27 cellular contexts compared by ENCODE assay signal in genomic region chr21:34116569-34116968, GRCh38.
"Had no signal": no experiment of that assay in that cellular context is flagged by ENCODE, and none has a peak within 500 bp of the region (broad histone marks: within the 10 kb centered on the region; RNA-seq: fewer than 3 reads in every experiment).

No MANE protein-coding gene starts in this region.

- H3K9me3 ChIP-seq: body of pancreas, heart right ventricle, left lung, stomach, suprapubic skin, uterus had no signal

- ATAC-seq: activated CD4-positive, alpha-beta T cell treated with anti-CD3 and anti-CD28 coated beads for 36 hours; body of pancreas; heart right ventricle; left lung; right cardiac atrium; stimulated activated effector memory CD8-positive, alpha-beta T cell treated with anti-CD3 and anti-CD28 coated beads, Interleukin-12 subunit alpha, Interleukin-12 subunit beta, amount 100 ng/mL, for 72 hours; WTC11 had no signal

- H3K4me1 ChIP-seq: uterus had no signal

- H3K9me3 Mint-ChIP-seq: activated naive CD4-positive, alpha-beta T cell treated with anti-CD3 and anti-CD28 coated beads for 36 hours; dendritic cell treated with granulocyte-macrophage colony-stimulating factor and Interleukin-4, amounts not matched to agents 40 ng/mL and 50 ng/mL, for 4 days; stimulated activated effector memory CD8-positive, alpha-beta T cell treated with anti-CD3 and anti-CD28 coated beads, Interleukin-12 subunit alpha, Interleukin-12 subunit beta, amount 100 ng/mL, for 72 hours; T-helper 1 cell treated with Interleukin-12 subunit alpha and Interleukin-12 subunit beta and Interleukin-4 antibody, amounts not matched to agents 30 μg/mL and 1 μg/mL, for 36 hours had no signal

- H3K27ac Mint-ChIP-seq: activated CD4-positive, alpha-beta T cell treated with anti-CD3 and anti-CD28 coated beads for 36 hours; activated naive CD4-positive, alpha-beta T cell treated with anti-CD3 and anti-CD28 coated beads for 36 hours; dendritic cell treated with granulocyte-macrophage colony-stimulating factor and Interleukin-4, amounts not matched to agents 40 ng/mL and 50 ng/mL, for 4 days; nephron; WTC11 had no signal

- H3K4me3 ChIP-seq: body of pancreas, cardiac muscle cell, heart right ventricle, left lung, lung, stomach, suprapubic skin, uterus had no signal

- H3K36me3 ChIP-seq: cardiac muscle cell, heart right ventricle, left lung, stomach, suprapubic skin, uterus had no signal

- H3K4me3 Mint-ChIP-seq: activated CD4-positive, alpha-beta T cell treated with anti-CD3 and anti-CD28 coated beads for 36 hours; activated naive CD4-positive, alpha-beta T cell treated with anti-CD3 and anti-CD28 coated beads for 36 hours; dendritic cell treated with granulocyte-macrophage colony-stimulating factor and Interleukin-4, amounts not matched to agents 40 ng/mL and 50 ng/mL, for 4 days; nephron; stimulated activated effector memory CD8-positive, alpha-beta T cell treated with anti-CD3 and anti-CD28 coated beads, Interleukin-12 subunit alpha, Interleukin-12 subunit beta, amount 100 ng/mL, for 72 hours; T-helper 1 cell treated with Interleukin-12 subunit alpha and Interleukin-12 subunit beta and Interleukin-4 antibody, amounts not matched to agents 30 μg/mL and 1 μg/mL, for 36 hours; WTC11 had no signal

- H3K27ac ChIP-seq: body of pancreas, cardiac muscle cell, heart right ventricle, left lung, parathyroid adenoma, stomach, suprapubic skin, uterus had no signal

- H3K27me3 ChIP-seq: body of pancreas, cardiac muscle cell, heart right ventricle, left lung, stomach, suprapubic skin, uterus had no signal

- DNase-seq: activated CD4-positive, alpha-beta T cell treated with anti-CD3 and anti-CD28 coated beads for 36 hours; activated CD4-positive, alpha-beta T cell treated with anti-CD3 and anti-CD28 coated beads, Interleukin-2, amount 50 U/mL, for 48 hours; activated CD8-positive, alpha-beta memory T cell treated with anti-CD3 and anti-CD28 coated beads, Interleukin-2, amount 50 U/mL, for 48 hours; activated naive CD4-positive, alpha-beta T cell treated with anti-CD3 and anti-CD28 coated beads for 36 hours; activated T-cell treated with anti-CD3 and anti-CD28 coated beads, Interleukin-2, amount 50 U/mL, for 48 hours; anterior cingulate cortex; body of pancreas; effector CD4-positive, alpha-beta T cell; erythroblast; foreskin fibroblast; heart right ventricle; left lung; right cardiac atrium; stimulated activated CD4-positive, alpha-beta T cell treated with anti-CD3 and anti-CD28 coated beads, Interleukin-2, amount 100 ng/mL, for 24 hours; stomach; T1000; trophoblast cell; uterus had no signal

- H3K27me3 Mint-ChIP-seq: activated CD4-positive, alpha-beta T cell treated with anti-CD3 and anti-CD28 coated beads for 36 hours; dendritic cell treated with granulocyte-macrophage colony-stimulating factor and Interleukin-4, amounts not matched to agents 40 ng/mL and 50 ng/mL, for 4 days had no signal
